1 cellular context compared by ENCODE assay signal in genomic region chr3:145639880-145640279, GRCh38.
TF ChIP-seq lines count a peak whose summit lies in the region.

No MANE protein-coding gene starts in this region.

TF ChIP-seq in HepG2, 621 proteins besides CTCF, POLR2A, EP300 and RAD21 (continued from another document):
- TF ChIP-seq ZKSCAN8 (CRISPR knock-in tag; IDR thresholded peaks at IDR 0.05; ENCODE audit: borderline replicate concordance) = no peak
- peak; percentile 42; the same call in 1 of the 2 replicates for TF ChIP-seq HNF4A (CRISPR knock-in tag; IDR thresholded peaks at IDR 0.05)
- TF ChIP-seq DRAP1 (CRISPR knock-in tag; IDR thresholded peaks at IDR 0.05) = no peak
